Comparison of ENCODE assay signal across 8 cellular contexts in the genomic region with DNA sequence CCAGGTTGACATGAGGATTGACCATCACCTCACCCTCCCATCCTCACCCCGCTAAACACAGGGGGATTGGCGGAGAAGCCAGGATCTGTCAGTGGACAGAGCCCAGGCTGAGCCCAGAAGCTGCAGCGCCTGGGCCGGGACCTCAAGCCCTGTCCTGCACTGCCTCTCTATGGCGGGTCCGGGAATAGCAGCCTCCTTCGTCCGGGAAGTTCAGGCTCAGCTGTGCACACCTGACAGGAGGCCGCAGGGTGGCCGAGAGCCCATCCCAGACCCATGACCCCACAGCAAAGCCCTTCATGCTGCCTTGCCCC.
A peak's percentile ranks its signal among the peaks of the same experiment; 100 is the strongest.
DNase-seq lines count a peak whose midpoint lies in the region; ATAC-seq and TF ChIP-seq lines count a peak whose summit lies in the region.

No MANE protein-coding gene starts in this region.

- H3K27ac ChIP-seq in transverse colon = no peak overlapping the region

- no peak overlapping the region for H3K27ac Mint-ChIP-seq in nephron

- H3K4me1 Mint-ChIP-seq in nephron = no peaks in the 10 kb centered on the region

- in situ Hi-C loops in transverse colon (cut with MboI; ENCODE audit: low pct_ligation_motif_present in 1 of 4, low pct_unique_long_range_greater_than_20kb in 1 of 4, low sequenced_read_pairs in 3 of 4) = loop anchor here (10.0 to 25.0 kb wide), 3 partner anchors 357 to 982 kb away; no protein-coding TSS in a partner anchor

- no peak overlapping the region for H3K4me3 Mint-ChIP-seq in nephron

- peaks cover 67% of the 10 kb centered on the region for H3K27me3 Mint-ChIP-seq in nephron (ENCODE audit: low read depth)

- intact Hi-C loops in transverse colon (cut with DNase I; ENCODE audit: low total_unique reads) = loop anchor here (2.0 kb wide), 1 partner anchor 969 kb away; no protein-coding TSS in a partner anchor

- H3K27me3 ChIP-seq in transverse colon = peaks cover 48% of the 10 kb centered on the region

- H3K36me3 Mint-ChIP-seq in nephron (ENCODE audit: low read depth) = no peaks in the 10 kb centered on the region

- no peaks in the 10 kb centered on the region for H3K9me3 ChIP-seq in transverse colon

- no peak overlapping the region for H3K4me3 ChIP-seq in fibroblast of mammary gland (ENCODE audit: control insufficient read depth, low read depth, low read length)
- H3K4me3 ChIP-seq in transverse colon = no peak overlapping the region

- H3K4me1 ChIP-seq in transverse colon = no peaks in the 10 kb centered on the region

- DNase-seq in GM10266 (ENCODE audit: extremely low spot score) = peak; percentile 84
- peak; percentile 75 to 78 for DNase-seq in NCI-H187 (lab: John Stamatoyannopoulos, UW)
- DNase-seq in activated CD4-positive, alpha-beta T cell treated with anti-CD3 and anti-CD28 coated beads, Interleukin-2, amount 50 U/mL, for 48 hours = peak; percentile 66 to 76
- DNase-seq in fibroblast of mammary gland (ENCODE audit: low read depth) = peak; percentile 40
- peak; percentile 71 for DNase-seq in transverse colon
- no peak for DNase-seq in dedifferentiated amniotic fluid mesenchymal stem cell (ENCODE audit: extremely low spot score)

- H3K9me3 Mint-ChIP-seq in nephron = peaks cover 4% of the 10 kb centered on the region

- TF ChIP-seq CTCF in GM10266 (IDR thresholded peaks at IDR 0.05; ENCODE audit: control insufficient read depth, insufficient read depth, low read depth, missing control alignments) = peak; percentile 93
- peak; percentile 81 for TF ChIP-seq CTCF in fibroblast of mammary gland (conservative IDR thresholded peaks at IDR 0.05; ENCODE audit: control insufficient read depth, insufficient read depth, low read depth, low read length)
- peak; percentile 83 to 93 (median 87) for TF ChIP-seq CTCF in nephron (IDR thresholded peaks at IDR 0.05; ENCODE audit: unreplicated experiment in 3 of 3)
- TF ChIP-seq CTCF in transverse colon (IDR thresholded peaks at IDR 0.05) = peak; percentile 72 to 88 (median 84)

- TF ChIP-seq POLR2A in transverse colon (IDR thresholded peaks at IDR 0.05) = no peak

- 5% methylated on average over 8 of the region's 10 CpGs; no CpG with 5 or more reads in 1 of the 2 donors for WGBS in transverse colon (ENCODE audit: low coverage in 1 of 2), 2 donors

- H3K36me3 ChIP-seq in transverse colon = no peaks in the 10 kb centered on the region

- peak; percentile 57 for ATAC-seq in HG02588 (IDR thresholded peaks at IDR 0.05; ENCODE audit: unreplicated experiment)

- no peak for TF ChIP-seq EP300 in transverse colon (IDR thresholded peaks at IDR 0.05; ENCODE audit: low read depth)
